11 cellular contexts compared by ENCODE assay signal in the genomic region with DNA sequence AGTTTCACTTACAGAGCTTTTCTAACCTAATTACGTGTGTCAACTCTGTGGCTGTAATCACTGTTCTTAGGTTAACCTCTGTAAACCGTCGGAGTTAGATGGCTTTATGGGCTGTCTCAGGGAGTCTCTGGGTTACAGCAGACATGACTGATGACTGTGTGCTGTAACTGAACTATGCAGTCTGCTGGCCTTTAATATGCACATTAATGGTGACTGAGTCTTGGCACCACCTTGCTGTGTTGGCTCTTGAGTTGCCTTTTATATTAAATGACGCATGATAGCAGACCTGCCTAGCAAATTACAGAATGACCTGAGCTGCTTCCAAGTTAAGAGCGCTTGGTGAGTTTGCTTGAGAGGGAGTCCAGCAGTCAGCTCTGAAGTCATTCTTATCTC.
DNase-seq lines count a peak whose midpoint lies in the region.
"Had no signal": no experiment of that assay in that cellular context is flagged by ENCODE, and none has a peak within 500 bp of the region (broad histone marks: within the 10 kb centered on the region; RNA-seq: fewer than 3 reads in every experiment).

No MANE protein-coding gene starts in this region.

- no peak overlapping the region for H3K4me3 ChIP-seq in skeletal muscle cell (ENCODE audit: low read depth, low read length)

- DNase-seq in M059J (ENCODE audit: low read depth), result peak; percentile 92
- peak; percentile 44 for DNase-seq in NCI-H510A (lab: John Stamatoyannopoulos, UW)
- DNase-seq in fibroblast of peridontal ligament (ENCODE audit: extremely low read depth), result peak; percentile 50
- peak; percentile 49 for DNase-seq in skeletal muscle cell (ENCODE audit: low read depth)
- no peak for DNase-seq in DMS114 treated with DMSO at 0.1 percent for 48 hours (lab: John Stamatoyannopoulos, UW; ENCODE audit: unreplicated experiment)
- DNase-seq in T-helper 1 cell, result no peak
- no peak for DNase-seq in cortex of kidney (lab: John Stamatoyannopoulos, UW)
- DNase-seq in iPS-NIHi11 (ENCODE audit: low spot score), result no peak
- DNase-seq: EL; naive thymus-derived CD4-positive, alpha-beta T cell; SIG-M5 had no signal

Comparison
In these comparisons a context has a peak if more than half of its experiments do, and no peak if none do; other contexts are left out.
1. DNase-seq: peak in M059J (single experiment), NCI-H510A (single experiment), fibroblast of peridontal ligament (single experiment) and skeletal muscle cell (single experiment); none in DMS114 treated with DMSO at 0.1 percent for 48 hours (single experiment), T-helper 1 cell (0 of 5), cortex of kidney (single experiment) and iPS-NIHi11 (single experiment).